Comparison of ENCODE assay signal across 16 cellular contexts in genomic region chr19:49950956-49951526, GRCh38. TPM values are rescaled to one million over a fixed set of nuclear protein-coding genes. Genes with fewer than 3 reads are reported as not detected.
DNase-seq lines count a peak whose midpoint lies in the region; ATAC-seq and TF ChIP-seq lines count a peak whose summit lies in the region.
"Had no signal": no experiment of that assay in that cellular context is flagged by ENCODE, and none has a peak within 500 bp of the region (broad histone marks: within the 10 kb centered on the region; RNA-seq: fewer than 3 reads in every experiment).

No MANE protein-coding gene starts in this region.

- H3K27me3 Mint-ChIP-seq in chondrocyte (ENCODE audit: low read depth) (peaks cover 29% of the 10 kb centered on the region), nephron (ENCODE audit: low read depth) (no peaks in the 10 kb centered on the region)

- H3K9me3 Mint-ChIP-seq in chondrocyte (ENCODE audit: low read depth), result no peaks in the 10 kb centered on the region
- H3K9me3 Mint-ChIP-seq in nephron, result no peaks in the 10 kb centered on the region
- H3K9me3 Mint-ChIP-seq in stimulated activated effector memory CD8-positive, alpha-beta T cell treated with anti-CD3 and anti-CD28 coated beads, Interleukin-12 subunit alpha, Interleukin-12 subunit beta, amount 100 ng/mL, for 72 hours, result no peaks in the 10 kb centered on the region
- H3K9me3 Mint-ChIP-seq: CD4-positive, CD25-positive, alpha-beta regulatory T cell; H9 had no signal

- DNase-seq in CMK (ENCODE audit: low read depth) (peak; percentile 62), chondrocyte (ENCODE audit: low spot score) (peak; percentile 76), posterior vena cava (ENCODE audit: low spot score) (peak; percentile 79), testis (no peak), T1000 (lab: John Stamatoyannopoulos, UW) (no peak), MG63 (no peak)
- no peak for DNase-seq in stimulated activated effector memory CD8-positive, alpha-beta T cell treated with anti-CD3 and anti-CD28 coated beads, Interleukin-12 subunit alpha, Interleukin-12 subunit beta, amount 100 ng/mL, for 72 hours (ENCODE audit: low spot score in 2 of 2)
- DNase-seq: CD4-positive, CD25-positive, alpha-beta regulatory T cell; DND-41; GDM1; GOT3; H9 had no signal

- H3K27ac Mint-ChIP-seq in chondrocyte (ENCODE audit: unreplicated experiment) (no peak overlapping the region), nephron (peak overlapping the region; percentile 79 to 91 (median 89))
- H3K27ac Mint-ChIP-seq in stimulated activated effector memory CD8-positive, alpha-beta T cell treated with anti-CD3 and anti-CD28 coated beads, Interleukin-12 subunit alpha, Interleukin-12 subunit beta, amount 100 ng/mL, for 72 hours, result no peak overlapping the region
- H3K27ac Mint-ChIP-seq: H9 had no signal

- H3K4me3 ChIP-seq in testis (no peak overlapping the region), MG63 (no peak overlapping the region)
- H3K4me3 ChIP-seq: A549 had no signal

- H3K4me1 Mint-ChIP-seq in chondrocyte (ENCODE audit: low read depth), result peaks cover 7% of the 10 kb centered on the region
- peaks cover 58% of the 10 kb centered on the region for H3K4me1 Mint-ChIP-seq in nephron
- H3K4me1 Mint-ChIP-seq in stimulated activated effector memory CD8-positive, alpha-beta T cell treated with anti-CD3 and anti-CD28 coated beads, Interleukin-12 subunit alpha, Interleukin-12 subunit beta, amount 100 ng/mL, for 72 hours, result peaks cover 13% of the 10 kb centered on the region

- H3K4me3 Mint-ChIP-seq in chondrocyte (ENCODE audit: unreplicated experiment), result no peak overlapping the region
- H3K4me3 Mint-ChIP-seq in nephron, result peak overlapping the region in 1 of 3 experiments; percentile 30
- no peak overlapping the region for H3K4me3 Mint-ChIP-seq in stimulated activated effector memory CD8-positive, alpha-beta T cell treated with anti-CD3 and anti-CD28 coated beads, Interleukin-12 subunit alpha, Interleukin-12 subunit beta, amount 100 ng/mL, for 72 hours
- H3K4me3 Mint-ChIP-seq: CD4-positive, CD25-positive, alpha-beta regulatory T cell; H9 had no signal

- H3K36me3 Mint-ChIP-seq in chondrocyte (ENCODE audit: low read depth) (no peaks in the 10 kb centered on the region), nephron (ENCODE audit: low read depth) (no peaks in the 10 kb centered on the region)
- no peaks in the 10 kb centered on the region for H3K36me3 Mint-ChIP-seq in stimulated activated effector memory CD8-positive, alpha-beta T cell treated with anti-CD3 and anti-CD28 coated beads, Interleukin-12 subunit alpha, Interleukin-12 subunit beta, amount 100 ng/mL, for 72 hours
- H3K36me3 Mint-ChIP-seq: CD4-positive, CD25-positive, alpha-beta regulatory T cell had no signal

- ATAC-seq in stimulated activated effector memory CD8-positive, alpha-beta T cell treated with anti-CD3 and anti-CD28 coated beads, Interleukin-12 subunit alpha, Interleukin-12 subunit beta, amount 100 ng/mL, for 72 hours, result no peak
- ATAC-seq: A549 had no signal

- TF ChIP-seq POLR2A in testis (IDR thresholded peaks at IDR 0.05), result no peak

- H3K4me1 ChIP-seq in testis, result peaks cover 35% of the 10 kb centered on the region
- H3K4me1 ChIP-seq: A549 had no signal

- H3K36me3 ChIP-seq in testis (ENCODE audit: low read depth, missing control alignments) (no peaks in the 10 kb centered on the region), MG63 (no peaks in the 10 kb centered on the region)

- intact Hi-C loops in posterior vena cava (cut with DNase I) (no loop called here), testis (cut with DNase I; ENCODE audit: low total_unique reads) (no loop called here)

- H3K27me3 ChIP-seq in testis, result no peaks in the 10 kb centered on the region
- peaks cover 4% of the 10 kb centered on the region; the same call in 1 of the 2 replicates for H3K27me3 ChIP-seq in MG63

- no peak for TF ChIP-seq CTCF in chondrocyte (IDR thresholded peaks at IDR 0.05)
- TF ChIP-seq CTCF in nephron (IDR thresholded peaks at IDR 0.05; ENCODE audit: unreplicated experiment in 3 of 3), result no peak
- TF ChIP-seq CTCF in testis (IDR thresholded peaks at IDR 0.05), result no peak

- H3K27ac ChIP-seq in testis, result no peak overlapping the region
- H3K27ac ChIP-seq: A549 had no signal

- H3K9me3 ChIP-seq in testis, result no peaks in the 10 kb centered on the region
- no peaks in the 10 kb centered on the region for H3K9me3 ChIP-seq in MG63
- H3K9me3 ChIP-seq: A549 had no signal

- WGBS in testis, 2 donors, result 76 to 82% methylated on average over 9 to 13 of the region's 13 CpGs

RNA-seq across cellular contexts. Expression of gene SIGLEC11, which starts 9.9 kb away (rescaled TPM):
- total RNA-seq in chondrocyte, result not detected in 3 replicates
- total RNA-seq in posterior vena cava, result 1 to 10 TPM in 1 of 2 donors, under 1 TPM in 1; 0.95 to 3.3 TPM
- total RNA-seq in testis, result 1 to 10 TPM; 6.0 to 8.5 TPM
- polyA plus RNA-seq in testis (ENCODE audit: insufficient read depth, low read depth, low replicate concordance), result 5.8 TPM
- total RNA-seq in MG63 (2014; rRNA removed; shearing (Covaris generic); ENCODE audit: low replicate concordance), result not detected in 2 replicates
- total RNA-seq: CD4-positive, CD25-positive, alpha-beta regulatory T cell; H9; HT1080 had no signal
- polyA plus RNA-seq: A549; BJ; CD4-positive, CD25-positive, alpha-beta regulatory T cell had no signal

RNA-seq across cellular contexts. Expression of gene NUP62, which starts 21.7 kb away (rescaled TPM):
- total RNA-seq in chondrocyte (41.0 to 50.5 TPM (median 44.7 TPM) in 3 replicates), posterior vena cava (10 to 100 TPM; 21.9 to 27.1 TPM), testis (100 to 1,000 TPM in 1 of 2 donors, 10 to 100 TPM in 1; 78.4 to 112 TPM)
- 135 TPM for polyA plus RNA-seq in testis (ENCODE audit: insufficient read depth, low read depth, low replicate concordance)
- 76.0 and 81.5 TPM in 2 replicates for total RNA-seq in MG63 (2014; rRNA removed; shearing (Covaris generic); ENCODE audit: low replicate concordance)

RNA-seq across cellular contexts. Expression of gene ATF5, which starts 22.0 kb away (rescaled TPM):
- total RNA-seq in chondrocyte (16.7 to 53.4 TPM (median 53.3 TPM) in 3 replicates), posterior vena cava (10 to 100 TPM; 18.8 to 37.0 TPM), testis (10 to 100 TPM; 31.3 to 38.5 TPM)
- polyA plus RNA-seq in testis (ENCODE audit: insufficient read depth, low read depth, low replicate concordance), result 64.5 TPM
- total RNA-seq in MG63 (2014; rRNA removed; shearing (Covaris generic); ENCODE audit: low replicate concordance), result 4.2 and 19.0 TPM in 2 replicates

RNA-seq across cellular contexts. Expression of gene IL4I1, which starts 54.4 kb away (rescaled TPM):
- total RNA-seq in chondrocyte (0.17 TPM in 1 of 3 replicates, not detected in the others), posterior vena cava (1 to 10 TPM; 1.1 to 1.3 TPM), testis (10 to 100 TPM; 17.1 to 20.4 TPM)
- 61.9 TPM for polyA plus RNA-seq in testis (ENCODE audit: insufficient read depth, low read depth, low replicate concordance)
- 3.6 TPM in 1 of 2 replicates, not detected in the other for total RNA-seq in MG63 (2014; rRNA removed; shearing (Covaris generic); ENCODE audit: low replicate concordance)

Comparison
In these comparisons a context has a peak if more than half of its experiments do, and no peak if none do; other contexts are left out.
1. DNase-seq: peak in CMK (single experiment), chondrocyte (single experiment) and posterior vena cava (single experiment); none in testis (single experiment), T1000 (single experiment), stimulated activated effector memory CD8-positive, alpha-beta T cell treated with anti-CD3 and anti-CD28 coated beads, Interleukin-12 subunit alpha, Interleukin-12 subunit beta, amount 100 ng/mL, for 72 hours (0 of 2) and MG63 (single experiment).
2. H3K27ac Mint-ChIP-seq: peak in nephron (3 of 3); none in chondrocyte (single experiment) and stimulated activated effector memory CD8-positive, alpha-beta T cell treated with anti-CD3 and anti-CD28 coated beads, Interleukin-12 subunit alpha, Interleukin-12 subunit beta, amount 100 ng/mL, for 72 hours (single experiment).